Comparison of ENCODE assay signal across 26 cellular contexts in genomic region chr4:56741595-56741994, GRCh38.
"Had no signal": no experiment of that assay in that cellular context is flagged by ENCODE, and none has a peak within 500 bp of the region (broad histone marks: within the 10 kb centered on the region; RNA-seq: fewer than 3 reads in every experiment).

No MANE protein-coding gene starts in this region.

- H3K4me3 Mint-ChIP-seq: activated CD4-positive, alpha-beta memory T cell treated with anti-CD3 and anti-CD28 coated beads, Interleukin-2, amount 10 ng/mL, durations not matched to agents 7 days and 5 days; activated CD4-positive, alpha-beta T cell treated with anti-CD3 and anti-CD28 coated beads for 36 hours; activated naive CD4-positive, alpha-beta T cell treated with anti-CD3 and anti-CD28 coated beads, Interleukin-2, amount 10 ng/mL, durations not matched to agents 7 days and 5 days; activated naive CD8-positive, alpha-beta T cell treated with anti-CD3 and anti-CD28 coated beads for 36 hours; activated T-cell treated with anti-CD3 and anti-CD28 coated beads, Interleukin-2, amount 50 U/mL, for 72 hours; T-helper 2 cell treated with Interferon-gamma antibody and Interleukin-4, amounts not matched to agents 5 μg/mL and 100 μg/mL, for 36 hours had no signal

- H3K27ac ChIP-seq: brain microvascular endothelial cell, cardiac muscle cell, RWPE1, SJSA1 had no signal

- H3K9me3 Mint-ChIP-seq: activated naive CD4-positive, alpha-beta T cell treated with anti-CD3 and anti-CD28 coated beads, Interleukin-2, amount 10 ng/mL, durations not matched to agents 7 days and 5 days; activated naive CD8-positive, alpha-beta T cell treated with anti-CD3 and anti-CD28 coated beads for 36 hours; T-helper 2 cell treated with Interferon-gamma antibody and Interleukin-4, amounts not matched to agents 5 μg/mL and 100 μg/mL, for 36 hours had no signal

- DNase-seq: activated CD4-positive, alpha-beta memory T cell treated with anti-CD3 and anti-CD28 coated beads, Interleukin-2, amount 10 ng/mL, durations not matched to agents 7 days and 5 days; activated CD4-positive, alpha-beta T cell treated with anti-CD3 and anti-CD28 coated beads for 36 hours; activated CD4-positive, alpha-beta T cell treated with anti-CD3 and anti-CD28 coated beads, Interleukin-2, amount 50 U/mL, for 1 hour; activated gamma-delta T cell treated with Interleukin-2 at 50 U/mL for 16 hours; activated naive CD4-positive, alpha-beta T cell treated with anti-CD3 and anti-CD28 coated beads, Interleukin-2, amount 10 ng/mL, durations not matched to agents 7 days and 5 days; activated naive CD8-positive, alpha-beta T cell treated with anti-CD3 and anti-CD28 coated beads for 36 hours; activated T-cell treated with anti-CD3 and anti-CD28 coated beads for 4 hours; activated T-cell treated with anti-CD3 and anti-CD28 coated beads, Interleukin-2, amount 50 U/mL, for 72 hours; KG1; NCI-H1092; NCI-H1417; NCI-H2029 treated with DMSO at 0.1 percent for 48 hours; NCI-H510A treated with DMSO at 0.1 percent for 48 hours; NCI-H69; NK-92 treated with Interleukin-12 subunit alpha and Interleukin-12 subunit beta, amount 100 ng/mL, for 24 hours; OCI-M1; Right ventricle myocardium superior; SW 1271 had no signal

- H3K9me3 ChIP-seq: SJSA1 had no signal

- H3K4me1 Mint-ChIP-seq: activated CD4-positive, alpha-beta memory T cell treated with anti-CD3 and anti-CD28 coated beads, Interleukin-2, amount 10 ng/mL, durations not matched to agents 7 days and 5 days; activated naive CD4-positive, alpha-beta T cell treated with anti-CD3 and anti-CD28 coated beads, Interleukin-2, amount 10 ng/mL, durations not matched to agents 7 days and 5 days; activated naive CD8-positive, alpha-beta T cell treated with anti-CD3 and anti-CD28 coated beads for 36 hours had no signal

- H3K36me3 Mint-ChIP-seq: activated naive CD4-positive, alpha-beta T cell treated with anti-CD3 and anti-CD28 coated beads, Interleukin-2, amount 10 ng/mL, durations not matched to agents 7 days and 5 days had no signal

- ATAC-seq: activated CD4-positive, alpha-beta T cell treated with anti-CD3 and anti-CD28 coated beads for 36 hours; activated T-cell treated with anti-CD3 and anti-CD28 coated beads, Interleukin-2, amount 50 U/mL, for 72 hours; Panc1; SK-N-SH treated with all-trans-retinoic acid at 6 μM for 48 hours had no signal

- H3K36me3 ChIP-seq: brain microvascular endothelial cell, cardiac muscle cell, SJSA1 had no signal

- H3K27me3 Mint-ChIP-seq: activated CD4-positive, alpha-beta T cell treated with anti-CD3 and anti-CD28 coated beads for 36 hours; activated naive CD8-positive, alpha-beta T cell treated with anti-CD3 and anti-CD28 coated beads for 36 hours had no signal

- H3K27ac Mint-ChIP-seq: activated CD4-positive, alpha-beta memory T cell treated with anti-CD3 and anti-CD28 coated beads, Interleukin-2, amount 10 ng/mL, durations not matched to agents 7 days and 5 days; activated CD4-positive, alpha-beta T cell treated with anti-CD3 and anti-CD28 coated beads for 36 hours; activated naive CD4-positive, alpha-beta T cell treated with anti-CD3 and anti-CD28 coated beads, Interleukin-2, amount 10 ng/mL, durations not matched to agents 7 days and 5 days; activated naive CD8-positive, alpha-beta T cell treated with anti-CD3 and anti-CD28 coated beads for 36 hours; activated T-cell treated with anti-CD3 and anti-CD28 coated beads, Interleukin-2, amount 50 U/mL, for 72 hours; activated T-helper 2 cell treated with anti-CD3 and anti-CD28 coated beads, Interferon-gamma antibody, Interleukin-2, Interleukin-4, amounts not matched to agents 10 μg/mL and 5 μg/mL and 100 μg/mL, durations not matched to agents 14 hours and 24 hours and 36 hours; T-helper 2 cell treated with Interferon-gamma antibody and Interleukin-4, amounts not matched to agents 5 μg/mL and 100 μg/mL, for 36 hours had no signal

- H3K4me3 ChIP-seq: cardiac muscle cell, SJSA1 had no signal

- H3K27me3 ChIP-seq: brain microvascular endothelial cell, cardiac muscle cell, SJSA1 had no signal
